In the genomic region with DNA sequence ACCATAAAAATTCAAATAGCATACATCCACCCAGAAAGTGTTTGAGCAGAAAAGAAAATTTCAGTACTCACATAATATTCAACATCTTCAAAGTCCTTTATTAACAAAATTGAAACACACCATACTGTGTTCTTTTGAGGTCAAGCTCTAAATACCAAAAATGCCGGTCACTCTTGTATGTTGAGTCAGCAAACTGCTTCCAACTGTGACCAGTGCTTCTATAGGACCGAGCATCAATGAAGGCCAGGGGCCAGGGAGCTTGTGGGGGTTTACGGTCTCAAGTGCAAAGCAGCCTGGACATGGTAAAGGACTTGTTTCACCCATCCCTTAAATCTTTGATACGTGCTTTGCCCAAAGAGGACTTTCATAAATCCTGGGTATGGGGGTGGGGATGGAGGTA, we compare ENCODE assay signal across 16 cellular contexts.
A peak's percentile ranks its signal among the peaks of the same experiment; 100 is the strongest.
DNase-seq lines count a peak whose midpoint lies in the region; ATAC-seq, FAIRE-seq and TF ChIP-seq lines count a peak whose summit lies in the region.
"Had no signal": no experiment of that assay in that cellular context is flagged by ENCODE, and none has a peak within 500 bp of the region (broad histone marks: within the 10 kb centered on the region; RNA-seq: fewer than 3 reads in every experiment).

No MANE protein-coding gene starts in this region.

- POLR2A ChIA-PET in HepG2 (lab: Yijun Ruan, JAX): no interaction called here

- no peak for TF ChIP-seq RAD21 in HepG2 (CRISPR knock-in tag; IDR thresholded peaks at IDR 0.05)

- CTCF ChIA-PET in HepG2 (lab: Yijun Ruan, JAX; ENCODE audit: low intra/inter-chr PET ratio, low total read pairs): no interaction called here

- ATAC-seq in HepG2 (no peak), right lobe of liver (no peak)

- no peak overlapping the region for H3K4me2 ChIP-seq in HepG2 (ENCODE audit: low read depth, low read length)
- H3K4me2 ChIP-seq: PC-9 had no signal

- no peak overlapping the region for H2AFZ ChIP-seq in HepG2 (ENCODE audit: low read length)
- H2AFZ ChIP-seq: PC-9 had no signal

- H3K36me3 ChIP-seq in HepG2 (replicated peaks in 1 of 2; ENCODE audit: control insufficient read depth in 1 of 2, insufficient read depth in 2 of 2, low read length in 2 of 2) (no peaks in the 10 kb centered on the region), right lobe of liver (no peaks in the 10 kb centered on the region), WERI-Rb-1 (no peaks in the 10 kb centered on the region)

- no peak for TF ChIP-seq EP300 in HepG2 (IDR thresholded peaks at IDR 0.05; ENCODE audit: low read depth in 2 of 2, low read length in 2 of 2)
- TF ChIP-seq EP300 in HepG2 (CRISPR knock-in tag; IDR thresholded peaks at IDR 0.05; ENCODE audit: borderline replicate concordance): no peak

- no peak overlapping the region for H3K27ac ChIP-seq in HepG2 (ENCODE audit: extremely low read length, insufficient read depth, low read length)
- H3K27ac ChIP-seq in right lobe of liver: no peak overlapping the region
- no peak overlapping the region for H3K27ac ChIP-seq in WERI-Rb-1
- H3K27ac ChIP-seq: PC-9 had no signal

- intact Hi-C loops in HepG2 (cut with micrococcal nuclease; ENCODE audit: unreplicated experiment) (no loop called here), right lobe of liver (cut with DNase I) (no loop called here)

- TF ChIP-seq POLR2A in HepG2 (IDR thresholded peaks at IDR 0.05; ENCODE audit: insufficient read depth in 1 of 2, low read depth in 2 of 2, low read length in 2 of 2): no peak
- no peak for TF ChIP-seq POLR2A in right lobe of liver (IDR thresholded peaks at IDR 0.05)

- DNase-seq in HepG2 (ENCODE audit: low spot score) (no peak), right lobe of liver (no peak), astrocyte of the cerebellum (ENCODE audit: low read depth) (peak; percentile 81), hepatic stellate cell (ENCODE audit: low spot score) (peak; percentile 55), NCI-H524 (lab: John Stamatoyannopoulos, UW) (no peak), WERI-Rb-1 (no peak), GM13976 (ENCODE audit: low spot score) (no peak), germinal center (ENCODE audit: low spot score) (no peak)
- DNase-seq: 8988T; activated CD8-positive, alpha-beta memory T cell treated with anti-CD3 and anti-CD28 coated beads, Interleukin-2, amount 50 U/mL, for 48 hours; activated naive CD4-positive, alpha-beta T cell treated with anti-CD3 and anti-CD28 coated beads, Interleukin-2, amount 50 U/mL, for 16 hours; COR-L47; NCI-H1417 treated with DMSO at 0.1 percent for 48 hours; PC-9; substantia nigra had no signal

- TF ChIP-seq CTCF in HepG2 (CRISPR knock-in tag; IDR thresholded peaks at IDR 0.05): no peak
- TF ChIP-seq CTCF in right lobe of liver (IDR thresholded peaks at IDR 0.05): no peak
- no peak for TF ChIP-seq CTCF in astrocyte of the cerebellum (IDR thresholded peaks at IDR 0.05; ENCODE audit: low read depth, low read length, missing control alignments)
- no peak for TF ChIP-seq CTCF in WERI-Rb-1 (IDR thresholded peaks at IDR 0.05; ENCODE audit: low read depth, low read length)
- no peak for TF ChIP-seq CTCF in GM13976 (IDR thresholded peaks at IDR 0.05; ENCODE audit: borderline replicate concordance, control extremely low read depth, extremely low read depth, insufficient read depth, missing control alignments)

- no peak overlapping the region for H3K9ac ChIP-seq in HepG2 (ENCODE audit: insufficient read depth, low read depth, low read length)

- no peaks in the 10 kb centered on the region for H3K9me3 ChIP-seq in HepG2 (ENCODE audit: low read length)
- no peaks in the 10 kb centered on the region for H3K9me3 ChIP-seq in right lobe of liver
- no peaks in the 10 kb centered on the region for H3K9me3 ChIP-seq in WERI-Rb-1 (ENCODE audit: severe bottlenecking)

- WGBS in HepG2 (ENCODE audit: low lambda C conversion rate): 49% methylated on average over 4 of the region's 4 CpGs
- WGBS in right lobe of liver (ENCODE audit: insufficient coverage, low coverage, low lambda C conversion rate, missing lambda C conversion rate): 83% methylated on average over 4 of the region's 4 CpGs

- no peaks in the 10 kb centered on the region for H3K79me2 ChIP-seq in HepG2 (ENCODE audit: insufficient read depth, low read length)

- FAIRE-seq in HepG2 (lab: Jason Lieb, UNC): no peak

- H3K4me3 ChIP-seq in HepG2 (replicated peaks in 1 of 3; ENCODE audit: insufficient read depth in 1 of 3, low read depth in 2 of 3, low read length in 3 of 3) (no peak overlapping the region), right lobe of liver (no peak overlapping the region), astrocyte of the cerebellum (ENCODE audit: low read depth, low read length) (no peak overlapping the region), WERI-Rb-1 (ENCODE audit: low read depth, low read length) (no peak overlapping the region)
- H3K4me3 ChIP-seq: lung, PC-9 had no signal

- no peaks in the 10 kb centered on the region for H3K4me1 ChIP-seq in HepG2 (ENCODE audit: insufficient read depth, low read length)
- H3K4me1 ChIP-seq in right lobe of liver: no peaks in the 10 kb centered on the region

- no TSS peak for BruUV-seq in HepG2 (replicated peaks; lab: Mats Ljungman, UMichigan)

- H3K27me3 ChIP-seq in HepG2 (ENCODE audit: control insufficient read depth in 1 of 2, insufficient read depth in 2 of 2, low read length in 2 of 2) (peaks cover 0 to 21% of the 10 kb centered on the region in 2 experiments; a peak in 1 of 5 replicates), right lobe of liver (no peaks in the 10 kb centered on the region), WERI-Rb-1 (ENCODE audit: insufficient read depth, low read depth, severe bottlenecking) (no peaks in the 10 kb centered on the region)

- in situ Hi-C loops in HepG2 (cut with HindIII; ENCODE audit: extremely low pct_ligation_motif_present, low pct_unique_long_range_greater_than_20kb) (no loop called here), astrocyte of the cerebellum (cut with HindIII; ENCODE audit: low sequenced_read_pairs) (no loop called here), GM13976 (cut with MboI; ENCODE audit: low sequenced_read_pairs, unreplicated experiment) (no loop called here)

- no peaks in the 10 kb centered on the region for H4K20me1 ChIP-seq in HepG2 (ENCODE audit: insufficient read depth, low read length)

TF ChIP-seq in HepG2, 621 proteins besides CTCF, POLR2A, EP300 and RAD21:
- TF ChIP-seq, protein P1, sequence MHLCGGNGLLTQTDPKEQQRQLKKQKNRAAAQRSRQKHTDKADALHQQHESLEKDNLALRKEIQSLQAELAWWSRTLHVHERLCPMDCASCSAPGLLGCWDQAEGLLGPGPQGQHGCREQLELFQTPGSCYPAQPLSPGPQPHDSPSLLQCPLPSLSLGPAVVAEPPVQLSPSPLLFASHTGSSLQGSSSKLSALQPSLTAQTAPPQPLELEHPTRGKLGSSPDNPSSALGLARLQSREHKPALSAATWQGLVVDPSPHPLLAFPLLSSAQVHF (CRISPR knock-in tag; IDR thresholded peaks at IDR 0.05): no peak
- no peak for TF ChIP-seq TGIF2 (CRISPR knock-in tag; IDR thresholded peaks at IDR 0.05)
- TF ChIP-seq MAFK (conservative IDR thresholded peaks at IDR 0.05 in 1 of 2, IDR thresholded peaks at IDR 0.05 in 1 of 2; ENCODE audit: low read length in 2 of 2): peak; percentile 41 to 57; a peak in 3 of 4 replicates
- peak; percentile 40 for TF ChIP-seq MAFF (IDR thresholded peaks at IDR 0.05; ENCODE audit: low read depth, low read length)
- TF ChIP-seq REST (IDR thresholded peaks at IDR 0.05; ENCODE audit: borderline replicate concordance in 1 of 2, low read depth in 1 of 2, low read length in 2 of 2): no peak
- no peak for TF ChIP-seq MED8 (CRISPR knock-in tag; IDR thresholded peaks at IDR 0.05; ENCODE audit: insufficient replicate concordance)
- no peak for TF ChIP-seq ZMYM4 (CRISPR knock-in tag; IDR thresholded peaks at IDR 0.05)
- TF ChIP-seq GATA4 (IDR thresholded peaks at IDR 0.05; ENCODE audit: borderline replicate concordance, low read depth): no peak
- TF ChIP-seq GTF3A (CRISPR knock-in tag; conservative IDR thresholded peaks at IDR 0.05): no peak
TF ChIP-seq in HepG2: peak in this region for 2.

Comparison
In these comparisons a context has a peak if more than half of its experiments do, and no peak if none do; other contexts are left out.
1. DNase-seq: peak in astrocyte of the cerebellum (single experiment) and hepatic stellate cell (single experiment); none in HepG2 (single experiment), right lobe of liver (0 of 3), NCI-H524 (0 of 2), WERI-Rb-1 (single experiment), GM13976 (single experiment) and germinal center (single experiment).